19 cellular contexts compared by ENCODE assay signal in genomic region chr13:20994441-20994821, GRCh38.
"Had no signal": no experiment of that assay in that cellular context is flagged by ENCODE, and none has a peak within 500 bp of the region (broad histone marks: within the 10 kb centered on the region; RNA-seq: fewer than 3 reads in every experiment).

No MANE protein-coding gene starts in this region.

- H3K27ac Mint-ChIP-seq: activated CD4-positive, alpha-beta T cell treated with anti-CD3 and anti-CD28 coated beads, Interleukin-2, amount 10 ng/mL, durations not matched to agents 7 days and 5 days; activated CD8-positive, alpha-beta T cell treated with anti-CD3 and anti-CD28 coated beads, Interleukin-2, amount 10 ng/mL, durations not matched to agents 7 days and 5 days; activated T-cell treated with anti-CD3 and anti-CD28 coated beads, Interleukin-2, amount 50 U/mL, for 24 hours; memory B cell had no signal

- H3K36me3 Mint-ChIP-seq: memory B cell had no signal

- ATAC-seq: activated CD4-positive, CD25-positive, alpha-beta regulatory T cell treated with anti-CD3 and anti-CD28 coated beads, Interleukin-2, amount 50 U/mL, for 24 hours; activated CD8-positive, alpha-beta T cell treated with anti-CD3 and anti-CD28 coated beads, Interleukin-2, amount 10 ng/mL, durations not matched to agents 7 days and 5 days had no signal

- H3K4me3 Mint-ChIP-seq: activated CD4-positive, alpha-beta T cell treated with anti-CD3 and anti-CD28 coated beads, Interleukin-2, amount 10 ng/mL, durations not matched to agents 7 days and 5 days; activated CD8-positive, alpha-beta T cell treated with anti-CD3 and anti-CD28 coated beads, Interleukin-2, amount 10 ng/mL, durations not matched to agents 7 days and 5 days; activated T-cell treated with anti-CD3 and anti-CD28 coated beads, Interleukin-2, amount 50 U/mL, for 24 hours; immature natural killer cell; memory B cell; neural crest cell had no signal

- H3K4me1 Mint-ChIP-seq: memory B cell had no signal

- H3K9me3 Mint-ChIP-seq: activated CD4-positive, alpha-beta T cell treated with anti-CD3 and anti-CD28 coated beads, Interleukin-2, amount 10 ng/mL, durations not matched to agents 7 days and 5 days; activated T-cell treated with anti-CD3 and anti-CD28 coated beads, Interleukin-2, amount 50 U/mL, for 24 hours; immature natural killer cell; memory B cell; neural crest cell had no signal

- DNase-seq: activated CD4-positive, alpha-beta T cell treated with anti-CD3 and anti-CD28 coated beads, Interleukin-2, amount 10 ng/mL, durations not matched to agents 7 days and 5 days; activated CD8-positive, alpha-beta T cell treated with anti-CD3 and anti-CD28 coated beads, Interleukin-2, amount 10 ng/mL, durations not matched to agents 7 days and 5 days; activated effector memory CD4-positive, alpha-beta T cell treated with anti-CD3 and anti-CD28 coated beads, Interleukin-2, amount 50 U/mL, for 16 hours; activated naive CD4-positive, alpha-beta T cell treated with anti-CD3 and anti-CD28 coated beads, Interleukin-2, amount 50 U/mL, for 16 hours; activated T-cell treated with anti-CD3 and anti-CD28 coated beads, Interleukin-2, amount 50 U/mL, for 24 hours; effector CD4-positive, alpha-beta T cell; heart right ventricle; immature natural killer cell; ovary; stimulated activated CD4-positive, alpha-beta T cell treated with anti-CD3 and anti-CD28 coated beads, Interleukin-12 subunit alpha, Interleukin-12 subunit beta, amount 100 ng/mL, for 4 hours; stimulated activated CD4-positive, alpha-beta T cell treated with anti-CD3 and anti-CD28 coated beads, Interleukin-1b, Interleukin-23, amount 100 ng/mL, for 48 hours; stimulated activated CD8-positive, alpha-beta memory T cell treated with anti-CD3 and anti-CD28 coated beads, Interleukin-4, amount 100 ng/mL, for 48 hours; stimulated activated naive CD4-positive, alpha-beta T cell treated with Interleukin-2 at 50 U/mL for 16 hours; substantia nigra; T-helper 9 cell; transverse colon had no signal

- H3K27me3 Mint-ChIP-seq: activated T-cell treated with anti-CD3 and anti-CD28 coated beads, Interleukin-2, amount 50 U/mL, for 24 hours; memory B cell had no signal
